Comparison of ENCODE assay signal across 9 cellular contexts in genomic region chr14:104694475-104694950, GRCh38. TPM values are rescaled to one million over a fixed set of nuclear protein-coding genes. Genes with fewer than 3 reads are reported as not detected.
DNase-seq lines count a peak whose midpoint lies in the region; ATAC-seq, FAIRE-seq and TF ChIP-seq lines count a peak whose summit lies in the region.
"Had no signal": no experiment of that assay in that cellular context is flagged by ENCODE, and none has a peak within 500 bp of the region (broad histone marks: within the 10 kb centered on the region; RNA-seq: fewer than 3 reads in every experiment).

No MANE protein-coding gene starts in this region.

- no peak overlapping the region for H3K23ac ChIP-seq in H1 (ENCODE audit: insufficient read length)

- H2BK120ac ChIP-seq in H1 (replicated peaks; ENCODE audit: low read depth, low read length): no peak overlapping the region

- peaks cover 59% of the 10 kb centered on the region for H3K36me3 ChIP-seq in NT2/D1 (ENCODE audit: insufficient read depth, insufficient read length, low read length)
- H3K36me3 ChIP-seq in H1 (ENCODE audit: control insufficient read depth in 2 of 4, insufficient read depth in 4 of 4, low read length in 3 of 4): peaks cover 0 to 4% (median 0%) of the 10 kb centered on the region in 4 experiments; a peak in 1 of 8 replicates
- H3K36me3 ChIP-seq in brain microvascular endothelial cell (replicated peaks): peaks cover 7% of the 10 kb centered on the region

- peak overlapping the region; percentile 83; the same call in 1 of the 2 replicates for H2BK5ac ChIP-seq in H1 (ENCODE audit: low read depth, low read length)

- H3K27ac ChIP-seq in H1 (ENCODE audit: low read depth, low read length) (no peak overlapping the region), brain microvascular endothelial cell (no peak overlapping the region)

- no peak overlapping the region; the same call in 1 of the 2 replicates for H4K8ac ChIP-seq in H1 (ENCODE audit: extremely low read depth, insufficient read depth, low read length)

- no peak overlapping the region for H3K14ac ChIP-seq in H1 (ENCODE audit: insufficient read length)

- no peak overlapping the region for H3K4me3 ChIP-seq in NT2/D1 (ENCODE audit: insufficient read length, low read depth)
- no peak overlapping the region for H3K4me3 ChIP-seq in H1 (ENCODE audit: extremely low read depth in 1 of 4, insufficient read depth in 2 of 4, low read depth in 3 of 4, low read length in 4 of 4)
- no peak overlapping the region for H3K4me3 ChIP-seq in brain microvascular endothelial cell (ENCODE audit: low read depth, low read length)

- H3K4me1 ChIP-seq in NT2/D1 (ENCODE audit: insufficient read depth, insufficient read length): peaks cover 50% of the 10 kb centered on the region
- H3K4me1 ChIP-seq in H1 (replicated peaks in 1 of 4; ENCODE audit: control insufficient read depth in 3 of 4, insufficient read depth in 4 of 4, low read length in 3 of 4): peaks cover 0 to 35% (median 28%) of the 10 kb centered on the region in 4 experiments; a peak in 6 of 7 replicates

- POLR2A ChIA-PET in H1 (lab: Charles Lee; ENCODE audit: partially characterized antibody): interaction anchor here (1.0 to 6.6 kb wide), 4 partner anchors 9 to 29 kb away, joined by 3 to 71 read pairs (median 5); no protein-coding TSS in a partner anchor

- no peak overlapping the region for H2AFZ ChIP-seq in H1 (ENCODE audit: low read length)

- H3K18ac ChIP-seq in H1 (ENCODE audit: extremely low read depth, low read length): peak overlapping the region; percentile 48; the same call in 1 of the 2 replicates

- H4K5ac ChIP-seq in H1 (ENCODE audit: insufficient read length, low read depth, low read length): no peak overlapping the region

- no peak for TF ChIP-seq RAD21 in H1 (IDR thresholded peaks at IDR 0.05 in 1 of 2, conservative IDR thresholded peaks at IDR 0.05 in 1 of 2; ENCODE audit: low read depth in 2 of 2, low read length in 2 of 2)

- TF ChIP-seq POLR2A in H1 (IDR thresholded peaks at IDR 0.05; ENCODE audit: control extremely low read depth in 1 of 2, low read depth in 2 of 2, low read length in 2 of 2): no peak

- no peak overlapping the region for H4K91ac ChIP-seq in H1 (replicated peaks; ENCODE audit: insufficient read length, low read length)

- H3K56ac ChIP-seq in H1 (replicated peaks; ENCODE audit: insufficient read length, low read depth, low read length): no peak overlapping the region

- peak overlapping the region; percentile 48 for H3K4ac ChIP-seq in H1 (replicated peaks; ENCODE audit: insufficient read length, low read depth, low read length)

- peak overlapping the region; percentile 56 for H3K9ac ChIP-seq in NT2/D1 (ENCODE audit: insufficient read length, low read depth)
- H3K9ac ChIP-seq in H1 (replicated peaks in 1 of 4; ENCODE audit: extremely low read depth in 1 of 4, low read depth in 3 of 4, low read length in 3 of 4): no peak overlapping the region

- TF ChIP-seq CTCF in H1 (IDR thresholded peaks at IDR 0.05; ENCODE audit: control extremely low read depth in 1 of 3, insufficient read depth in 1 of 3, low read depth in 1 of 3, low read length in 3 of 3) (no peak), brain microvascular endothelial cell (IDR thresholded peaks at IDR 0.05; ENCODE audit: low read depth, low read length, missing control alignments) (no peak)

- H3K79me2 ChIP-seq in H1 (ENCODE audit: control insufficient read depth in 1 of 2, insufficient read depth in 2 of 2, low read length in 2 of 2): peaks cover 0 to 31% of the 10 kb centered on the region in 2 experiments; a peak in 2 of 4 replicates

- no peak for FAIRE-seq in H1 (lab: Jason Lieb, UNC)

- DNase-seq in COLO829 (ENCODE audit: low spot score) (peak; percentile 50), NT2/D1 (ENCODE audit: low read depth, low spot score) (no peak), H1 (ENCODE audit: low read depth in 1 of 2, low spot score in 2 of 2) (no peak), putamen (ENCODE audit: low spot score) (peak; percentile 93), brain microvascular endothelial cell (no peak), NCI-H446 treated with DMSO at 0.1 percent for 48 hours (lab: John Stamatoyannopoulos, UW) (no peak), NCI-H748 treated with DMSO at 0.1 percent for 48 hours (lab: John Stamatoyannopoulos, UW) (no peak)
- DNase-seq: NCI-H1930 had no signal

- peaks cover 4 to 51% of the 10 kb centered on the region in 2 experiments for H4K20me1 ChIP-seq in H1 (replicated peaks in 1 of 2; ENCODE audit: control insufficient read depth in 1 of 2, insufficient read depth in 2 of 2, low read length in 2 of 2)

- H2BK12ac ChIP-seq in H1 (ENCODE audit: low read depth, low read length): peak overlapping the region; percentile 50; the same call in 1 of the 2 replicates

- H3K23me2 ChIP-seq in H1 (ENCODE audit: low read depth, low read length): peaks cover 8% of the 10 kb centered on the region; the same call in 1 of the 2 replicates

- no peak overlapping the region for H2BK20ac ChIP-seq in H1 (ENCODE audit: low read length)

- in situ Hi-C loops in brain microvascular endothelial cell (cut with HindIII; ENCODE audit: low pct_ligation_motif_present, low sequenced_read_pairs): no loop called here

- no peak overlapping the region; a peak in 1 of 4 replicates for H3K4me2 ChIP-seq in H1 (ENCODE audit: insufficient read depth in 1 of 2, low read depth in 2 of 2, low read length in 2 of 2)

- no peak for TF ChIP-seq EP300 in H1 (IDR thresholded peaks at IDR 0.05; ENCODE audit: borderline replicate concordance in 1 of 2, low read depth in 2 of 2, low read length in 2 of 2)

- no peaks in the 10 kb centered on the region for H3K27me3 ChIP-seq in NT2/D1 (ENCODE audit: insufficient read depth, insufficient read length)
- H3K27me3 ChIP-seq in H1 (replicated peaks in 1 of 4; ENCODE audit: control insufficient read depth in 3 of 4, extremely low read depth in 1 of 4, insufficient read depth in 3 of 4, low read length in 3 of 4): no peaks in the 10 kb centered on the region; a peak in 1 of 7 replicates
- H3K27me3 ChIP-seq in brain microvascular endothelial cell (replicated peaks): no peaks in the 10 kb centered on the region

- no peak for ATAC-seq in GM18868 (IDR thresholded peaks at IDR 0.05; ENCODE audit: unreplicated experiment)

- 0 out of 2 replicates have a peak overlapping the region, but pooled peaks have one; percentile 75 for H2AK5ac ChIP-seq in H1 (ENCODE audit: low read depth, low read length)

- CTCF ChIA-PET in H1 (lab: Charles Lee; ENCODE audit: partially characterized antibody): interaction anchor here (1.0 to 9.1 kb wide), 10 partner anchors 10 to 58 kb away, joined by 3 to 70 read pairs (median 4); partner anchors contain the start of gene SIVA1

- no peak overlapping the region for H2BK15ac ChIP-seq in H1 (ENCODE audit: low read length)

- H3K9me3 ChIP-seq in NT2/D1 (ENCODE audit: insufficient read depth, low read length) (no peaks in the 10 kb centered on the region), H1 (ENCODE audit: insufficient read depth in 2 of 2, low read depth in 1 of 2, low read length in 1 of 2) (no peaks in the 10 kb centered on the region)

- H3K79me1 ChIP-seq in H1 (ENCODE audit: low read depth, low read length): peaks cover 21% of the 10 kb centered on the region

- 88% methylated on average over 15 of the region's 15 CpGs; no CpG with 5 or more reads in 1 of the 2 experiments for WGBS in H1 (ENCODE audit: extremely low coverage in 1 of 2, insufficient coverage in 1 of 2, insufficient read length in 1 of 2, insufficient replicate concordance in 2 of 2, low coverage in 1 of 2, low lambda C conversion rate in 2 of 2, missing lambda C conversion rate in 1 of 2), 2 experiments

TF ChIP-seq in H1, 55 proteins besides CTCF, POLR2A, EP300 and RAD21 (continues in another document):
- TF ChIP-seq SP1 (IDR thresholded peaks at IDR 0.05; ENCODE audit: low read depth, low read length) (no peak), CHD2 (IDR thresholded peaks at IDR 0.05; ENCODE audit: low read length) (no peak)

RNA-seq across cellular contexts. Expression of gene INF2, which starts 5.1 kb away (rescaled TPM):
- total RNA-seq in H1 (2021; fragmentation: NEBNext Ultra II Directional; extraction: Animal tissue kit (Norgen Biotek cat#: 25700)): 54.0 and 59.5 TPM in 2 replicates
- 29.1 and 42.3 TPM in 2 replicates for polyA plus RNA-seq in H1 (2011; rRNA removed)
- 28.5 TPM for polyA plus RNA-seq in H1 (2011; cell fraction: cytosol; rRNA removed)
- polyA plus RNA-seq in H1 (2011; cell fraction: nucleus; rRNA removed): 143 TPM
- polyA plus RNA-seq in H1 (2012, experiment 1 of 2): 27.3 to 49.9 TPM (median 47.0 TPM) in 4 replicates
- polyA plus RNA-seq in H1 (2012, experiment 2 of 2): 33.6 TPM
- polyA plus RNA-seq in H1 (2013, experiment 1 of 2): 36.0 TPM
- 32.6 TPM for polyA plus RNA-seq in H1 (2013, experiment 2 of 2)
- 12.8 and 15.1 TPM in 2 replicates for polyA minus RNA-seq in H1 (2011; rRNA and poly(A)+ RNA removed)
- polyA minus RNA-seq in H1 (2011; cell fraction: cytosol; rRNA and poly(A)+ RNA removed): 22.1 TPM
- polyA minus RNA-seq in H1 (2011; cell fraction: nucleus; rRNA and poly(A)+ RNA removed): 27.8 TPM

RNA-seq across cellular contexts. Expression of gene ADSS1, which starts 29.5 kb away (rescaled TPM):
- 7.9 and 8.9 TPM in 2 replicates for total RNA-seq in H1 (2021; fragmentation: NEBNext Ultra II Directional; extraction: Animal tissue kit (Norgen Biotek cat#: 25700))
- polyA plus RNA-seq in H1 (2011; rRNA removed): 7.1 and 9.4 TPM in 2 replicates
- polyA plus RNA-seq in H1 (2011; cell fraction: cytosol; rRNA removed): 12.8 TPM
- polyA plus RNA-seq in H1 (2011; cell fraction: nucleus; rRNA removed): 43.4 TPM
- polyA plus RNA-seq in H1 (2012, experiment 1 of 2): 8.2 to 15.0 TPM (median 11.8 TPM) in 4 replicates
- 9.8 TPM for polyA plus RNA-seq in H1 (2012, experiment 2 of 2)
- polyA plus RNA-seq in H1 (2013, experiment 1 of 2): 6.2 TPM
- 5.8 TPM for polyA plus RNA-seq in H1 (2013, experiment 2 of 2)
- 3.2 and 7.1 TPM in 2 replicates for polyA minus RNA-seq in H1 (2011; rRNA and poly(A)+ RNA removed)
- 2.6 TPM for polyA minus RNA-seq in H1 (2011; cell fraction: cytosol; rRNA and poly(A)+ RNA removed)
- polyA minus RNA-seq in H1 (2011; cell fraction: nucleus; rRNA and poly(A)+ RNA removed): 11.0 TPM

RNA-seq across cellular contexts. Expression of gene SIVA1, which starts 58.4 kb away (rescaled TPM):
- total RNA-seq in H1 (2021; fragmentation: NEBNext Ultra II Directional; extraction: Animal tissue kit (Norgen Biotek cat#: 25700)): 123 and 135 TPM in 2 replicates
- polyA plus RNA-seq in H1 (2011; rRNA removed): 517 and 589 TPM in 2 replicates
- polyA plus RNA-seq in H1 (2011; cell fraction: cytosol; rRNA removed): 330 TPM
- 307 TPM for polyA plus RNA-seq in H1 (2011; cell fraction: nucleus; rRNA removed)
- polyA plus RNA-seq in H1 (2012, experiment 1 of 2): 85.5 to 181 TPM (median 172 TPM) in 4 replicates
- 271 TPM for polyA plus RNA-seq in H1 (2012, experiment 2 of 2)
- polyA plus RNA-seq in H1 (2013, experiment 1 of 2): 207 TPM
- 187 TPM for polyA plus RNA-seq in H1 (2013, experiment 2 of 2)
- polyA minus RNA-seq in H1 (2011; rRNA and poly(A)+ RNA removed): 23.9 and 34.6 TPM in 2 replicates
- polyA minus RNA-seq in H1 (2011; cell fraction: cytosol; rRNA and poly(A)+ RNA removed): 70.6 TPM
- polyA minus RNA-seq in H1 (2011; cell fraction: nucleus; rRNA and poly(A)+ RNA removed): 52.2 TPM

Comparison
In these comparisons a context has a peak if more than half of its experiments do, and no peak if none do; other contexts are left out.
1. DNase-seq: peak in COLO829 (single experiment) and putamen (single experiment); none in NT2/D1 (single experiment), H1 (0 of 2), brain microvascular endothelial cell (single experiment), NCI-H446 treated with DMSO at 0.1 percent for 48 hours (single experiment) and NCI-H748 treated with DMSO at 0.1 percent for 48 hours (single experiment).